ENCODE assay signal across 11 cellular contexts in genomic region chr11:59475176-59475575, GRCh38. TPM values are rescaled to one million over a fixed set of nuclear protein-coding genes. Genes with fewer than 3 reads are reported as not detected.
"Had no signal": no experiment of that assay in that cellular context is flagged by ENCODE, and none has a peak within 500 bp of the region (broad histone marks: within the 10 kb centered on the region; RNA-seq: fewer than 3 reads in every experiment).

No MANE protein-coding gene starts in this region.

- H3K4me1 Mint-ChIP-seq: GM23338, H9 had no signal

- ATAC-seq: GM23338, HCT116 had no signal

- H3K36me3 ChIP-seq: HAP-1 had no signal

- H3K4me3 Mint-ChIP-seq: GM23338, H9, HFFc6 had no signal

- H3K4me3 ChIP-seq: GM23248, GM23338, HAP-1 had no signal

- H3K4me1 ChIP-seq: HAP-1 had no signal

- H3K9me3 ChIP-seq: HAP-1 had no signal

- H3K9me3 Mint-ChIP-seq: GM23338, H9, HFFc6 had no signal

- H3K27ac ChIP-seq: GM23248 had no signal

- H3K27ac Mint-ChIP-seq: GM23338, H9, HFFc6 had no signal

- DNase-seq: GM23248, GOT3, H7, H9, HCEC 1CT, HFFc6 had no signal

RNA-seq across cellular contexts. Expression of gene OR4D10, which starts 2.1 kb away (rescaled TPM):
- total RNA-seq: GM23248, GM23338, H1, H4, H7, H9, HFFc6 had no signal

RNA-seq across cellular contexts. Expression of gene OR4D6, which starts 18.4 kb away (rescaled TPM):
- total RNA-seq: GM23248, GM23338, H1, H4, H7, H9, HFFc6 had no signal

RNA-seq across cellular contexts. Expression of gene OR4D11, which starts 28.2 kb away (rescaled TPM):
- total RNA-seq: GM23248, GM23338, H1, H4, H7, H9, HFFc6 had no signal

RNA-seq across cellular contexts. Expression of gene OR4D9, which starts 36.2 kb away (rescaled TPM):
- total RNA-seq: GM23248, GM23338, H1, H4, H7, H9, HFFc6 had no signal

RNA-seq across cellular contexts. Expression of gene OR5A1, which starts 38.9 kb away (rescaled TPM):
- total RNA-seq: GM23248, H1, H4, H7, H9, HFFc6 had no signal
